In genomic region chr7:101244385-101245146, GRCh38 we compare ENCODE assay signal across 8 cellular contexts. TPM values are rescaled to one million over a fixed set of nuclear protein-coding genes. Genes with fewer than 3 reads are reported as not detected.
A peak's percentile ranks its signal among the peaks of the same experiment; 100 is the strongest.
DNase-seq lines count a peak whose midpoint lies in the region; ATAC-seq and TF ChIP-seq lines count a peak whose summit lies in the region.

TSS of gene FIS1 (minus strand) at chr7:101245081. CDS start at chr7:101245004, 77 bp downstream.

- peak; percentile 91 for ATAC-seq in GM18909 (IDR thresholded peaks at IDR 0.05; ENCODE audit: poor library complexity, unreplicated experiment)
- ATAC-seq in HG03175 (IDR thresholded peaks at IDR 0.05; ENCODE audit: unreplicated experiment), result peak; percentile 93
- ATAC-seq in activated B cell treated with CpG ODN at 0.5 μM for 24 hours (ENCODE audit: low read depth), result peak; percentile 94

- CTCF ChIA-PET in activated B cell treated with CpG ODN at 0.5 μM for 24 hours (lab: Charles Lee), result interaction anchor here (1.2 to 4.9 kb wide), 8 partner anchors 8 to 103 kb away, joined by 3 to 55 read pairs (median 8); partner anchors contain the start of genes PLOD3 and ZNHIT1

- H3K36me3 Mint-ChIP-seq in activated B cell treated with CpG ODN at 0.5 μM for 24 hours (ENCODE audit: low read depth), result peaks cover 39% of the 10 kb centered on the region

- peak within 1 kb of the TSS; percentile 95 for H3K27ac Mint-ChIP-seq in activated B cell treated with CpG ODN at 0.5 μM for 24 hours

- peak within 1 kb of the TSS; percentile 95 for H3K4me3 Mint-ChIP-seq in activated B cell treated with CpG ODN at 0.5 μM for 24 hours

- peak within 1 kb of the TSS; percentile 100 for H3K27ac ChIP-seq in caudate nucleus (ENCODE audit: low read depth, low read length)

- POLR2A ChIA-PET in activated B cell treated with CpG ODN at 0.5 μM for 24 hours (lab: Charles Lee), result interaction anchor here (0.6 to 3.0 kb wide), 11 partner anchors 9 to 1629 kb away, joined by 3 to 44 read pairs (median 6); partner anchors contain the start of genes IFT22, PLOD3, SRRT and TRIM56

- no peaks in the 10 kb centered on the region for H3K27me3 Mint-ChIP-seq in activated B cell treated with CpG ODN at 0.5 μM for 24 hours

- TF ChIP-seq CTCF in AG09309 (IDR thresholded peaks at IDR 0.05; ENCODE audit: control insufficient read depth, insufficient read depth, low read depth, low read length, missing control alignments) (peak; percentile 93), activated B cell treated with CpG ODN at 0.5 μM for 24 hours (IDR thresholded peaks at IDR 0.05) (no peak)

- H3K4me1 Mint-ChIP-seq in activated B cell treated with CpG ODN at 0.5 μM for 24 hours, result peaks cover 42% of the 10 kb centered on the region

- intact Hi-C loops in activated B cell treated with CpG ODN at 0.5 μM for 24 hours (cut with micrococcal nuclease), result loop anchor here (1.0 to 2.0 kb wide), 7 partner anchors 8 to 350 kb away; partner anchors contain the start of genes IFT22 and ZNHIT1

- no peaks in the 10 kb centered on the region for H3K9me3 Mint-ChIP-seq in activated B cell treated with CpG ODN at 0.5 μM for 24 hours

- DNase-seq in AG09309 (ENCODE audit: low read depth) (peak; percentile 51), NCI-H226 (peak; percentile 91), activated B cell treated with CpG ODN at 0.5 μM for 24 hours (peak; percentile 96), caudate nucleus (lab: John Stamatoyannopoulos, UW) (peak; percentile 74 to 100 (median 96)), iris pigment epithelial cell (ENCODE audit: low read depth) (peak; percentile 90)
- peak; percentile 92 for DNase-seq in stimulated activated CD4-positive, alpha-beta T cell treated with anti-CD3 and anti-CD28 coated beads, Interleukin-12 subunit alpha, Interleukin-12 subunit beta, amount 100 ng/mL, for 4 hours

- peak within 1 kb of the TSS; percentile 98 for H3K4me3 ChIP-seq in AG09309 (ENCODE audit: control insufficient read depth, low read depth, low read length)

RNA-seq across cellular contexts. Expression of gene FIS1, which starts in this region (rescaled TPM):
- total RNA-seq in activated B cell treated with CpG ODN at 0.5 μM for 24 hours, result 113 and 117 TPM in 2 replicates

Comparison
In these comparisons a context has a peak if more than half of its experiments do, and no peak if none do; other contexts are left out.
1. Peak in every context shown above with its lines: DNase-seq, ATAC-seq, H3K4me3 ChIP-seq and H3K27ac ChIP-seq.